Comparison of ENCODE assay signal across 21 cellular contexts in the genomic region with DNA sequence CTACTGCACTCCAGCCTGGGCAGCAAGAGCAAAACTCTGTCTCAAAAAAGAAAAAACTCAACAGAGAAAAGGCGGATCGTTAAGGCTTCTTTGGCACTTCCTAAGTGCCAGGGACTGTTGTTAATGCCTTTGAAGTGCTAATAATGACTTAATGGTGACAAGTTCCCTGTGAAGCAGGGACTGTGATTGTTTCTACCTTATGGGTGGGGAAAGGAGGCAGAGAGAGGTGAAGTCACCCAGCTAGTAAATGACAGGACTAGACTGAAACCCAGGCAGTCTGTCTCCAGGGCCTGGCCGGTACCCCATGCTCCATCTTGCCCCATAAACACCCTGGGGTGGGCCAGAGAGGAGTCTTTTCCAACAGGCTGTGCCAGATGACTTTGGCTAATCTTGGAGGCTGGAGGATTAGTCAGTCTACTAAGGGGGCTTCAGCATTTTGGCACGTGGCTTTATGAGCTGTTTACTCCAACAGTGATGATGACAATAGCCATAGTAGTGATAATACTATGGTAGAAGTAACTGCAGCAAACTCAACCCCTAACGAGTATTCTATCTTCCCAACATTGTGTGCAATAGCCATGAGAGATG. TPM values are rescaled to one million over a fixed set of nuclear protein-coding genes. Genes with fewer than 3 reads are reported as not detected.
DNase-seq lines count a peak whose midpoint lies in the region; ATAC-seq and TF ChIP-seq lines count a peak whose summit lies in the region.
"Had no signal": no experiment of that assay in that cellular context is flagged by ENCODE, and none has a peak within 500 bp of the region (broad histone marks: within the 10 kb centered on the region; RNA-seq: fewer than 3 reads in every experiment).

No MANE protein-coding gene starts in this region.

- 42 to 59% methylated on average over 4 of the region's 5 CpGs for WGBS in endodermal cell (ENCODE audit: insufficient coverage in 1 of 2, insufficient read length in 1 of 2), 2 experiments

- no peak overlapping the region for H3K9ac ChIP-seq in endodermal cell (ENCODE audit: extremely low read depth, low read length, poor library complexity, severe bottlenecking)

- peaks cover 58% of the 10 kb centered on the region for H3K9me3 ChIP-seq in endodermal cell (ENCODE audit: control insufficient read depth, low read length)
- H3K9me3 ChIP-seq in upper lobe of right lung = no peaks in the 10 kb centered on the region
- H3K9me3 ChIP-seq: neutrophil had no signal

- peaks cover 24% of the 10 kb centered on the region for H3K36me3 ChIP-seq in endodermal cell (ENCODE audit: control insufficient read depth, insufficient read depth, low read length)
- H3K36me3 ChIP-seq in upper lobe of right lung = no peaks in the 10 kb centered on the region
- H3K36me3 ChIP-seq: neutrophil had no signal

- peaks cover 13% of the 10 kb centered on the region for H3K4me1 Mint-ChIP-seq in endodermal cell
- peaks cover 86% of the 10 kb centered on the region for H3K4me1 Mint-ChIP-seq in osteocyte (ENCODE audit: unreplicated experiment)
- peaks cover 0 to 4% of the 10 kb centered on the region in 2 donors for H3K4me1 Mint-ChIP-seq in immature natural killer cell

- peaks cover 12% of the 10 kb centered on the region for H3K27me3 Mint-ChIP-seq in endodermal cell (ENCODE audit: insufficient read depth)
- H3K27me3 Mint-ChIP-seq in osteocyte (ENCODE audit: unreplicated experiment) = no peaks in the 10 kb centered on the region
- peaks cover 0 to 5% (median 3%) of the 10 kb centered on the region in 3 donors for H3K27me3 Mint-ChIP-seq in immature natural killer cell (ENCODE audit: low read depth in 3 of 3)
- H3K27me3 Mint-ChIP-seq: activated B cell treated with CpG ODN at 0.5 μM for 24 hours; IgD-negative memory B cell; stimulated activated naive CD8-positive, alpha-beta T cell treated with anti-CD3 and anti-CD28 coated beads, Interleukin-15, Interleukin-2, amounts not matched to agents 100 ng/mL and 50 ng/mL, for 24 hours had no signal

- H3K4me1 ChIP-seq in endodermal cell (ENCODE audit: control insufficient read depth, insufficient read depth, low read length) = no peaks in the 10 kb centered on the region
- H3K4me1 ChIP-seq in upper lobe of right lung = peaks cover 28% of the 10 kb centered on the region
- H3K4me1 ChIP-seq: foreskin keratinocyte had no signal

- no peaks in the 10 kb centered on the region for H3K27me3 ChIP-seq in endodermal cell (ENCODE audit: control insufficient read depth, insufficient read depth, low read length, poor library complexity, severe bottlenecking)
- H3K27me3 ChIP-seq in upper lobe of right lung = no peaks in the 10 kb centered on the region
- H3K27me3 ChIP-seq: foreskin keratinocyte, neutrophil had no signal

- TF ChIP-seq CTCF in endodermal cell (conservative IDR thresholded peaks at IDR 0.05) = no peak
- no peak for TF ChIP-seq CTCF in osteocyte (IDR thresholded peaks at IDR 0.05)
- no peak for TF ChIP-seq CTCF in upper lobe of right lung (IDR thresholded peaks at IDR 0.05)

- peak overlapping the region; percentile 78 for H3K27ac Mint-ChIP-seq in activated naive CD4-positive, alpha-beta T cell treated with anti-CD3 and anti-CD28 coated beads, Interleukin-2, amount 50 U/mL, for 72 hours
- peak overlapping the region; percentile 39 for H3K27ac Mint-ChIP-seq in endodermal cell
- peak overlapping the region; percentile 85 for H3K27ac Mint-ChIP-seq in osteocyte (ENCODE audit: unreplicated experiment)
- H3K27ac Mint-ChIP-seq in immature natural killer cell = no peak overlapping the region
- H3K27ac Mint-ChIP-seq: activated B cell treated with CpG ODN at 0.5 μM for 24 hours; activated T-helper 2 cell treated with anti-CD3 and anti-CD28 coated beads, Interferon-gamma antibody, Interleukin-2, Interleukin-4, amounts not matched to agents 10 μg/mL and 5 μg/mL and 100 μg/mL, durations not matched to agents 14 hours and 24 hours and 36 hours; IgD-negative memory B cell had no signal

- intact Hi-C loops in upper lobe of right lung (cut with DNase I) = no loop called here

- peaks cover 59 to 79% of the 10 kb centered on the region in 2 donors for H3K36me3 Mint-ChIP-seq in activated naive CD4-positive, alpha-beta T cell treated with anti-CD3 and anti-CD28 coated beads, Interleukin-2, amount 50 U/mL, for 72 hours
- peaks cover 49% of the 10 kb centered on the region for H3K36me3 Mint-ChIP-seq in endodermal cell (ENCODE audit: low read depth)
- peaks cover 37% of the 10 kb centered on the region for H3K36me3 Mint-ChIP-seq in osteocyte (ENCODE audit: unreplicated experiment)
- H3K36me3 Mint-ChIP-seq in immature natural killer cell = peaks cover 25 to 29% (median 27%) of the 10 kb centered on the region in 3 donors

- no peak for DNase-seq in activated naive CD4-positive, alpha-beta T cell treated with anti-CD3 and anti-CD28 coated beads, Interleukin-2, amount 50 U/mL, for 72 hours (ENCODE audit: low spot score in 2 of 2)
- DNase-seq in activated naive CD4-positive, alpha-beta T cell (lab: John Stamatoyannopoulos, UW) = no peak
- DNase-seq in endodermal cell = peak; percentile 70
- DNase-seq in osteocyte (ENCODE audit: extremely low spot score, unreplicated experiment) = no peak
- no peak for DNase-seq in upper lobe of right lung
- DNase-seq in stimulated activated CD4-positive, alpha-beta T cell treated with anti-CD3 and anti-CD28 coated beads, Interleukin-4, amount 100 ng/mL, for 4 hours = no peak
- DNase-seq in immature natural killer cell = no peak
- DNase-seq: activated B cell treated with CpG ODN at 0.5 μM for 24 hours; central memory CD4-positive, alpha-beta T cell; DMS53; foreskin keratinocyte; HCEC 1CT; NCI-H1694; NCI-H82 had no signal

- no peak overlapping the region for H3K4me3 Mint-ChIP-seq in endodermal cell
- H3K4me3 Mint-ChIP-seq in osteocyte (ENCODE audit: unreplicated experiment) = no peak overlapping the region
- H3K4me3 Mint-ChIP-seq in immature natural killer cell = no peak overlapping the region
- H3K4me3 Mint-ChIP-seq: activated B cell treated with CpG ODN at 0.5 μM for 24 hours; IgD-negative memory B cell; stimulated activated naive CD8-positive, alpha-beta T cell treated with anti-CD3 and anti-CD28 coated beads, Interleukin-15, Interleukin-2, amounts not matched to agents 100 ng/mL and 50 ng/mL, for 24 hours had no signal

- ATAC-seq in activated naive CD4-positive, alpha-beta T cell treated with anti-CD3 and anti-CD28 coated beads, Interleukin-2, amount 50 U/mL, for 72 hours = peak in 1 of 2 donors; percentile 26
- ATAC-seq in upper lobe of right lung (no peak), GM18517 (IDR thresholded peaks at IDR 0.05; ENCODE audit: unreplicated experiment) (no peak)
- ATAC-seq: foreskin keratinocyte, GM12878 had no signal

- no peak overlapping the region for H3K4me3 ChIP-seq in endodermal cell (ENCODE audit: low read length)
- no peak overlapping the region for H3K4me3 ChIP-seq in upper lobe of right lung
- H3K4me3 ChIP-seq: GM12878, SK-N-MC had no signal

- H3K9me3 Mint-ChIP-seq in activated naive CD4-positive, alpha-beta T cell treated with anti-CD3 and anti-CD28 coated beads, Interleukin-2, amount 50 U/mL, for 72 hours = peaks cover 23 to 46% of the 10 kb centered on the region in 2 donors
- H3K9me3 Mint-ChIP-seq in endodermal cell (peaks cover 52% of the 10 kb centered on the region), osteocyte (ENCODE audit: unreplicated experiment) (peaks cover 12% of the 10 kb centered on the region), immature natural killer cell (peaks cover 4 to 19% (median 11%) of the 10 kb centered on the region in 6 donors)

- no peak overlapping the region for H3K27ac ChIP-seq in endodermal cell (ENCODE audit: low read depth, low read length)
- H3K27ac ChIP-seq in upper lobe of right lung = peak overlapping the region; percentile 79
- H3K27ac ChIP-seq: foreskin keratinocyte, neutrophil, SK-N-MC had no signal

RNA-seq across cellular contexts. Expression of a gene that starts 26.9 kb away (rescaled TPM):
- 10 to 100 TPM; 51.8 to 66.9 TPM for total RNA-seq in activated naive CD4-positive, alpha-beta T cell treated with anti-CD3 and anti-CD28 coated beads, Interleukin-2, amount 50 U/mL, for 72 hours
- 10 to 100 TPM; 47.1 to 51.2 TPM for total RNA-seq in endodermal cell
- polyA plus RNA-seq in endodermal cell (2013, experiment 1 of 2) = 32.4 TPM
- 31.2 TPM for polyA plus RNA-seq in endodermal cell (2013, experiment 2 of 2)
- total RNA-seq in osteocyte = 256 and 271 TPM in 2 replicates
- 50.6 TPM for total RNA-seq in upper lobe of right lung
- polyA plus RNA-seq in immature natural killer cell = 1 to 10 TPM; 2.3 to 3.6 (median 2.3) TPM

Comparison
In these comparisons a context has a peak if more than half of its experiments do, and no peak if none do; other contexts are left out.
1. H3K27ac Mint-ChIP-seq: peak in activated naive CD4-positive, alpha-beta T cell treated with anti-CD3 and anti-CD28 coated beads, Interleukin-2, amount 50 U/mL, for 72 hours (2 of 2), endodermal cell (single experiment) and osteocyte (single experiment); none in immature natural killer cell (0 of 6).